Comparison of ENCODE assay signal across 8 cellular contexts in the genomic region with DNA sequence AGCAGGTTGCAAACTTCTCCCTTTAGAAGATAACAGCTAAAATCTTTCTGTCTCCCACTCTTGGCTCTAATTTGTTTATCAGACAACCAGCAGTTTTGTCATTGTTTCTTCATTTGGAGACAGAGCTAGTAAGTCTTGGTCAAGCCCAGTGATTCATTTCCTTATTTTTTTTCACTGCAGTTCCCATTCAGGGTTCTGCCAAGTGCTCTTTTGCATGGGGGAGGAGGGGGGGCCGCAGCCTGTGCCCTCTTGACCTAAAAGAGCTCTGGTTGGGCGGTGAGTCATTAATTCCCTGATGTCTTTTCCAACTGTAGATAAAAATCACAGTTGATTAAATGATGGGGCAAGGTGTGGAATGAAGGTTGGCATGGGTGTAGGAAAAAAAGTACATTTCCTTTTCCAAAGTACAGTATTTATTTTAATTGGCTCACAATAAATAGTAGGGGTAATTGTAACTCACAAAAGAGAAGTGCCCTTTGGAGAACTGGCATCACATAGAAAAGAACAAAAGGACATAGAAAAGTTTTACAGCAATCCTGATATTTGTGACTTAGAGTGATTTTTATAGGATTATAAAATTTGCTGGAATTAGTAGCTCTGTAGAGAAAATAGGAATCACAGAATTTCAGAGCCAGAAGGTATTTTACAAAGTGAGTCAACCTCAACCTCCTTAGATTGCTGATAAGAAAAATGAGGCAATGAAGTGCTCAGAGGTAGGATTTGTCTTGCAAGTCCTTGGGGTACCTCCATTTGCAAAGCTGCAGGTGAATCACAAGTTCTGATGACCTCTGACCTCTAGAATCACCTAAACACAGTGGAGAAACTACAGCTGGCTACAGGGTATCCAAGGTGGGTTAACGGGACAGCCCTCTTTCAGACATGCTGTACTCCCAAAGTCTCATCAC.
A peak's percentile ranks its signal among the peaks of the same experiment; 100 is the strongest.
DNase-seq lines count a peak whose midpoint lies in the region; ATAC-seq, FAIRE-seq and TF ChIP-seq lines count a peak whose summit lies in the region.

No MANE protein-coding gene starts in this region.

- ATAC-seq in GM18505 (IDR thresholded peaks at IDR 0.05; ENCODE audit: unreplicated experiment) (no peak), HG02870 (IDR thresholded peaks at IDR 0.05; ENCODE audit: unreplicated experiment) (no peak), HG02973 (IDR thresholded peaks at IDR 0.05; ENCODE audit: unreplicated experiment) (no peak)

- TF ChIP-seq POLR2A in H54 (IDR thresholded peaks at IDR 0.05; ENCODE audit: low read depth, low read length) (no peak), GM18505 (IDR thresholded peaks at IDR 0.05; ENCODE audit: borderline replicate concordance, extremely low read depth, insufficient read depth, insufficient read length) (no peak)

- H3K4me1 Mint-ChIP-seq in mesothelial cell of epicardium = peaks cover 37% of the 10 kb centered on the region

- TF ChIP-seq CTCF in mesothelial cell of epicardium (IDR thresholded peaks at IDR 0.05; ENCODE audit: unreplicated experiment) = no peak

- FAIRE-seq in H54 (lab: Jason Lieb, UNC) = no peak

- peak overlapping the region; percentile 28 for H3K27ac Mint-ChIP-seq in mesothelial cell of epicardium

- DNase-seq in H54 (ENCODE audit: insufficient read length, low spot score) = peak; percentile 37
- peak; percentile 75 for DNase-seq in NOMO-1 treated with dmso at 0.1 percent for 144 hours (lab: John Stamatoyannopoulos, UW; ENCODE audit: unreplicated experiment)
- DNase-seq in dermis microvascular lymphatic vessel endothelial cell (ENCODE audit: low read depth in 2 of 2) = peak; percentile 98 to 99
- DNase-seq in mesothelial cell of epicardium (ENCODE audit: low spot score in 2 of 2, unreplicated experiment in 2 of 2) = no peak
- no peak for DNase-seq in OCI-M2 (lab: John Stamatoyannopoulos, UW; ENCODE audit: unreplicated experiment)

- peaks cover 5% of the 10 kb centered on the region for H3K27me3 Mint-ChIP-seq in mesothelial cell of epicardium (ENCODE audit: low read depth)

- H3K36me3 Mint-ChIP-seq in mesothelial cell of epicardium = no peaks in the 10 kb centered on the region

- H3K4me3 Mint-ChIP-seq in mesothelial cell of epicardium = no peak overlapping the region

- H3K9me3 Mint-ChIP-seq in mesothelial cell of epicardium = no peaks in the 10 kb centered on the region

Comparison
In these comparisons a context has a peak if more than half of its experiments do, and no peak if none do; other contexts are left out.
1. DNase-seq: peak in H54 (single experiment), NOMO-1 treated with dmso at 0.1 percent for 144 hours (single experiment) and dermis microvascular lymphatic vessel endothelial cell (2 of 2); none in mesothelial cell of epicardium (0 of 2) and OCI-M2 (single experiment).